8 cellular contexts compared by ENCODE assay signal in genomic region chr3:138609898-138610266, GRCh38. TPM values are rescaled to one million over a fixed set of nuclear protein-coding genes. Genes with fewer than 3 reads are reported as not detected.
DNase-seq lines count a peak whose midpoint lies in the region; ATAC-seq, FAIRE-seq and TF ChIP-seq lines count a peak whose summit lies in the region.

No MANE protein-coding gene starts in this region.

- DNase-seq in Jurkat, Clone E6-1 (ENCODE audit: low read depth, low spot score), result no peak
- DNase-seq in chondrocyte (ENCODE audit: low spot score) (no peak), osteoblast (ENCODE audit: insufficient read length, low spot score, missing footprints) (peak; percentile 53), RCC 7860 (ENCODE audit: low spot score) (no peak), epidermal melanocyte (ENCODE audit: insufficient read length, low spot score) (no peak)
- DNase-seq in stimulated activated CD4-positive, alpha-beta T cell treated with anti-CD3 and anti-CD28 coated beads, Interleukin-4, amount 100 ng/mL, for 4 hours, result no peak

- peak overlapping the region; percentile 80 for H2AFZ ChIP-seq in osteoblast (ENCODE audit: low read length)

- no peaks in the 10 kb centered on the region for H3K27me3 ChIP-seq in BLaER1 treated with 17β-estradiol and CSF1 and Interleukin-3, amounts not matched to agents 10 nM and 100 nM
- H3K27me3 ChIP-seq in osteoblast (ENCODE audit: insufficient read depth, low read length), result no peaks in the 10 kb centered on the region

- no peak for ATAC-seq in GM21723 (IDR thresholded peaks at IDR 0.05; ENCODE audit: unreplicated experiment)

- H3K27ac Mint-ChIP-seq in chondrocyte (ENCODE audit: unreplicated experiment), result peak overlapping the region; percentile 83

- peak overlapping the region in 10 of 11 experiments; percentile 95 to 99 (median 98); a peak in 19 of 22 replicates for H3K27ac ChIP-seq in BLaER1 treated with 17β-estradiol and CSF1 and Interleukin-3, amounts not matched to agents 10 nM and 100 nM
- no peak overlapping the region for H3K27ac ChIP-seq in osteoblast (ENCODE audit: low read depth, low read length)

- no peak for TF ChIP-seq CTCF in chondrocyte (IDR thresholded peaks at IDR 0.05)
- TF ChIP-seq CTCF in osteoblast (IDR thresholded peaks at IDR 0.05; ENCODE audit: extremely low read depth, low read depth, low read length), result no peak

- H3K4me3 ChIP-seq in BLaER1 treated with 17β-estradiol and CSF1 and Interleukin-3, amounts not matched to agents 10 nM and 100 nM, result peak overlapping the region; percentile 51 to 85 (median 78); a peak in 19 of 20 replicates
- peak overlapping the region; percentile 61 for H3K4me3 ChIP-seq in Jurkat, Clone E6-1 (ENCODE audit: low read length)
- H3K4me3 ChIP-seq in osteoblast (ENCODE audit: insufficient read depth, low read length), result peak overlapping the region; percentile 86

- H3K36me3 ChIP-seq in BLaER1 treated with 17β-estradiol and CSF1 and Interleukin-3, amounts not matched to agents 10 nM and 100 nM, result peaks cover 0 to 36% (median 15%) of the 10 kb centered on the region in 11 experiments; a peak in 10 of 22 replicates
- no peaks in the 10 kb centered on the region for H3K36me3 ChIP-seq in osteoblast (ENCODE audit: insufficient read depth, low read length)

- H3K4me3 Mint-ChIP-seq in chondrocyte (ENCODE audit: unreplicated experiment), result peak overlapping the region; percentile 65

- FAIRE-seq in RCC 7860 (lab: Jason Lieb, UNC), result no peak

- peaks cover 15 to 32% (median 24%) of the 10 kb centered on the region in 10 experiments for H3K4me1 ChIP-seq in BLaER1 treated with 17β-estradiol and CSF1 and Interleukin-3, amounts not matched to agents 10 nM and 100 nM
- H3K4me1 ChIP-seq in osteoblast (ENCODE audit: insufficient read depth, low read length), result peaks cover 9% of the 10 kb centered on the region

- peaks cover 17% of the 10 kb centered on the region for H3K4me1 Mint-ChIP-seq in chondrocyte (ENCODE audit: low read depth)

- peak overlapping the region; percentile 69 to 92 (median 89) for H3K4me2 ChIP-seq in BLaER1 treated with 17β-estradiol and CSF1 and Interleukin-3, amounts not matched to agents 10 nM and 100 nM
- H3K4me2 ChIP-seq in osteoblast (ENCODE audit: insufficient read depth, low read length), result peak overlapping the region; percentile 73

- peaks cover 0 to 4% (median 0%) of the 10 kb centered on the region in 11 experiments; a peak in 1 of 22 replicates for H4K20me1 ChIP-seq in BLaER1 treated with 17β-estradiol and CSF1 and Interleukin-3, amounts not matched to agents 10 nM and 100 nM
- H4K20me1 ChIP-seq in osteoblast (ENCODE audit: insufficient read depth, low read length), result no peaks in the 10 kb centered on the region

- H3K79me2 ChIP-seq in osteoblast (ENCODE audit: insufficient read depth, low read length), result peaks cover 19% of the 10 kb centered on the region

- peak overlapping the region; percentile 93 to 99 (median 98); a peak in 20 of 22 replicates for H3K9ac ChIP-seq in BLaER1 treated with 17β-estradiol and CSF1 and Interleukin-3, amounts not matched to agents 10 nM and 100 nM

- no peaks in the 10 kb centered on the region for H3K27me3 Mint-ChIP-seq in chondrocyte (ENCODE audit: low read depth)

- no peaks in the 10 kb centered on the region for H3K9me3 Mint-ChIP-seq in chondrocyte (ENCODE audit: low read depth)

- no peaks in the 10 kb centered on the region; a peak in 2 of 22 replicates for H3K9me3 ChIP-seq in BLaER1 treated with 17β-estradiol and CSF1 and Interleukin-3, amounts not matched to agents 10 nM and 100 nM (replicated peaks in 1 of 11)
- no peaks in the 10 kb centered on the region for H3K9me3 ChIP-seq in osteoblast (ENCODE audit: low read depth, low read length)

- H3K36me3 Mint-ChIP-seq in chondrocyte (ENCODE audit: low read depth), result peaks cover 1% of the 10 kb centered on the region

RNA-seq across cellular contexts. Expression of gene FAIM, which starts 1.3 kb away (rescaled TPM):
- 22.0 TPM for polyA plus RNA-seq in Jurkat, Clone E6-1 (2012; ENCODE audit: insufficient read depth, insufficient read length)
- total RNA-seq in chondrocyte (10.6 to 17.0 TPM (median 16.5 TPM) in 3 replicates), osteoblast (9.7 and 13.0 TPM in 2 replicates)

RNA-seq across cellular contexts. Expression of gene CEP70, which starts 15.8 kb away (rescaled TPM):
- 99.8 TPM for polyA plus RNA-seq in Jurkat, Clone E6-1 (2012; ENCODE audit: insufficient read depth, insufficient read length)
- 11.4 to 12.9 TPM (median 12.8 TPM) in 3 replicates for total RNA-seq in chondrocyte
- 36.5 and 51.0 TPM in 2 replicates for total RNA-seq in osteoblast
